ENCODE assay signal across 8 cellular contexts in genomic region chr6:28864321-28864923, GRCh38. TPM values are rescaled to one million over a fixed set of nuclear protein-coding genes. Genes with fewer than 3 reads are reported as not detected.
DNase-seq lines count a peak whose midpoint lies in the region; TF ChIP-seq lines count a peak whose summit lies in the region.

No MANE protein-coding gene starts in this region.

- H3K4me3 ChIP-seq in ACC112 (ENCODE audit: low read depth, low read length) = peak overlapping the region; percentile 84
- H3K4me3 ChIP-seq in HEK293 (ENCODE audit: low read depth, low read length) = peak overlapping the region; percentile 77
- H3K4me3 ChIP-seq in brain microvascular endothelial cell (ENCODE audit: low read depth, low read length) = peak overlapping the region; percentile 84
- peak overlapping the region; percentile 61 for H3K4me3 ChIP-seq in mononuclear cell (ENCODE audit: low read length)

- peaks cover 24% of the 10 kb centered on the region for H3K27me3 ChIP-seq in ACC112 (ENCODE audit: insufficient read depth, low read length)
- H3K27me3 ChIP-seq in brain microvascular endothelial cell (replicated peaks) = no peaks in the 10 kb centered on the region
- peaks cover 7% of the 10 kb centered on the region for H3K27me3 ChIP-seq in mononuclear cell (ENCODE audit: insufficient read depth, low read length)

- H3K36me3 ChIP-seq in ACC112 (ENCODE audit: insufficient read depth, low read length) (no peaks in the 10 kb centered on the region), HEK293 (ENCODE audit: control insufficient read depth in 2 of 2, insufficient read depth in 1 of 2, low read length in 2 of 2) (no peaks in the 10 kb centered on the region), brain microvascular endothelial cell (replicated peaks) (no peaks in the 10 kb centered on the region)

- no peaks in the 10 kb centered on the region for H3K9me3 ChIP-seq in HEK293 (ENCODE audit: control insufficient read depth, insufficient read depth, low read depth, low read length)
- no peaks in the 10 kb centered on the region for H3K9me3 ChIP-seq in mononuclear cell (ENCODE audit: low read depth, low read length)

- in situ Hi-C loops in brain microvascular endothelial cell (cut with HindIII; ENCODE audit: low pct_ligation_motif_present, low sequenced_read_pairs) = no loop called here

- H2AFZ ChIP-seq in ACC112 (ENCODE audit: low read length, unreplicated experiment) = peak overlapping the region; percentile 75

- DNase-seq in brain microvascular endothelial cell (peak; percentile 45), cortex of kidney (lab: John Stamatoyannopoulos, UW) (no peak), NCI-H446 treated with DMSO at 0.1 percent for 48 hours (lab: John Stamatoyannopoulos, UW) (no peak), HuH-7 (ENCODE audit: low spot score) (no peak)
- DNase-seq in stimulated activated CD4-positive, alpha-beta T cell treated with anti-CD3 and anti-CD28 coated beads, Interleukin-15, amount 100 ng/mL, for 24 hours = no peak

- POLR2A ChIA-PET in HEK293 (lab: Yijun Ruan, JAX) = interaction anchor here (0.6 to 0.8 kb wide), 2 partner anchors 13 to 32 kb away, joined by 3 to 4 read pairs; no protein-coding TSS in a partner anchor

- no peaks in the 10 kb centered on the region for H3K79me2 ChIP-seq in ACC112 (ENCODE audit: control insufficient read depth, insufficient read depth, low read length, unreplicated experiment)

- H3K27ac ChIP-seq in ACC112 (ENCODE audit: low read depth, low read length) = peak overlapping the region; percentile 49; the same call in 1 of the 2 replicates
- H3K27ac ChIP-seq in HEK293 (ENCODE audit: extremely low read depth, low read depth, low read length) = peak overlapping the region; percentile 60; the same call in 1 of the 2 replicates
- peak overlapping the region; percentile 35 for H3K27ac ChIP-seq in brain microvascular endothelial cell

- H3K4me1 ChIP-seq in ACC112 (ENCODE audit: control insufficient read depth, insufficient read depth, low read length, unreplicated experiment) = peaks cover 5% of the 10 kb centered on the region
- no peaks in the 10 kb centered on the region for H3K4me1 ChIP-seq in HEK293 (ENCODE audit: control insufficient read depth, insufficient read depth, low read length)
- H3K4me1 ChIP-seq in mononuclear cell (ENCODE audit: insufficient read depth, low read length) = peaks cover 25% of the 10 kb centered on the region

- TF ChIP-seq CTCF in HEK293 (tag by site-specific recombination; IDR thresholded peaks at IDR 0.05) (no peak), brain microvascular endothelial cell (IDR thresholded peaks at IDR 0.05; ENCODE audit: low read depth, low read length, missing control alignments) (peak; percentile 52)

- CTCF ChIA-PET in HEK293 (lab: Yijun Ruan, JAX) = interaction anchor here (1.3 to 5.4 kb wide), 3 partner anchors 16 to 152 kb away, joined by 4 to 73 read pairs (median 11); no protein-coding TSS in a partner anchor

TF ChIP-seq in HEK293, 187 proteins besides CTCF, POLR2A, EP300 and RAD21:
- peak; percentile 13; the same call in 1 of the 2 replicates for TF ChIP-seq ZEB2 (tag by site-specific recombination; IDR thresholded peaks at IDR 0.05)
- 0 out of 2 replicates have a peak, but pooled peaks have one; percentile 3 for TF ChIP-seq ZNF610 (tag by site-specific recombination; IDR thresholded peaks at IDR 0.05; ENCODE audit: borderline replicate concordance)
- peak; percentile 12; the same call in 1 of the 2 replicates for TF ChIP-seq ZXDB (tag by site-specific recombination; IDR thresholded peaks at IDR 0.05)
- no peak for TF ChIP-seq ZNF624 (tag by site-specific recombination; IDR thresholded peaks at IDR 0.05)
- peak; percentile 42; the same call in 1 of the 2 replicates for TF ChIP-seq ZNF660 (tag by site-specific recombination; IDR thresholded peaks at IDR 0.05)
- TF ChIP-seq ZNF138 (tag by site-specific recombination; IDR thresholded peaks at IDR 0.05; ENCODE audit: borderline replicate concordance) = no peak
- TF ChIP-seq ZBTB20 (tag by site-specific recombination; IDR thresholded peaks at IDR 0.05) = peak; percentile 4; the same call in 1 of the 2 replicates
- TF ChIP-seq PRDM10 (tag by site-specific recombination; IDR thresholded peaks at IDR 0.05) = 0 out of 2 replicates have a peak, but pooled peaks have one; percentile 5
- TF ChIP-seq ZNF654 (tag by site-specific recombination; IDR thresholded peaks at IDR 0.05; ENCODE audit: low read depth) = peak; percentile 10
- 0 out of 2 replicates have a peak, but pooled peaks have one; percentile 10 for TF ChIP-seq ZNF600 (tag by site-specific recombination; IDR thresholded peaks at IDR 0.05)

RNA-seq across cellular contexts. Expression of gene TRIM27, which starts 59.4 kb away (rescaled TPM):
- total RNA-seq in mononuclear cell = 18.5 TPM
